ENCODE assay signal across 9 cellular contexts in genomic region chr7:94511763-94512162, GRCh38. TPM values are rescaled to one million over a fixed set of nuclear protein-coding genes. Genes with fewer than 3 reads are reported as not detected.
DNase-seq lines count a peak whose midpoint lies in the region; ATAC-seq, FAIRE-seq and TF ChIP-seq lines count a peak whose summit lies in the region.
"Had no signal": no experiment of that assay in that cellular context is flagged by ENCODE, and none has a peak within 500 bp of the region (broad histone marks: within the 10 kb centered on the region; RNA-seq: fewer than 3 reads in every experiment).

No MANE protein-coding gene starts in this region.

- ATAC-seq in GM12878 (no peak), GM18870 (IDR thresholded peaks at IDR 0.05; ENCODE audit: unreplicated experiment) (no peak), HG02884 (IDR thresholded peaks at IDR 0.05; ENCODE audit: unreplicated experiment) (no peak)
- no peak for ATAC-seq in naive thymus-derived CD4-positive, alpha-beta T cell

- H3K4me2 ChIP-seq in DOHH2 (ENCODE audit: low read length) (peak overlapping the region; percentile 99), GM12878 (ENCODE audit: control insufficient read depth, insufficient read depth) (peak overlapping the region; percentile 46; the same call in 1 of the 2 replicates)

- H3K9me2 ChIP-seq in DOHH2 (replicated peaks; ENCODE audit: control insufficient read depth, low read length), result no peaks in the 10 kb centered on the region; the same call in 1 of the 2 replicates

- POLR2A ChIA-PET in GM12878 (lab: Charles Lee), result interaction anchor here (2.9 kb wide), 1 partner anchor 146 kb away, joined by 9 read pairs; no protein-coding TSS in a partner anchor
- POLR2A ChIA-PET in naive thymus-derived CD4-positive, alpha-beta T cell (lab: Charles Lee), result no interaction called here

- H3K9me3 Mint-ChIP-seq in naive thymus-derived CD4-positive, alpha-beta T cell, result no peaks in the 10 kb centered on the region

- H3K27me3 ChIP-seq in DOHH2 (ENCODE audit: control insufficient read depth, low read length) (no peaks in the 10 kb centered on the region), GM12878 (replicated peaks in 1 of 2; ENCODE audit: control insufficient read depth in 2 of 2, insufficient read depth in 2 of 2, low read length in 1 of 2) (no peaks in the 10 kb centered on the region), left ventricle myocardium inferior (ENCODE audit: low read depth) (no peaks in the 10 kb centered on the region)
- no peaks in the 10 kb centered on the region for H3K27me3 ChIP-seq in naive thymus-derived CD4-positive, alpha-beta T cell (ENCODE audit: control insufficient read depth in 2 of 2, insufficient read depth in 2 of 2, low read length in 2 of 2)

- no peak overlapping the region for H2AFZ ChIP-seq in GM12878 (ENCODE audit: control insufficient read depth, low read depth, low read length)

- in situ Hi-C loops in GM12878 (cut with MboI), result no loop called here

- TF ChIP-seq CTCF in DOHH2 (IDR thresholded peaks at IDR 0.05; ENCODE audit: low read depth, low read length, poor library complexity, severe bottlenecking) (no peak), GM12878 (IDR thresholded peaks at IDR 0.05 in 2 of 3, conservative IDR thresholded peaks at IDR 0.05 in 1 of 3; ENCODE audit: control insufficient read depth in 2 of 3, extremely low read depth in 1 of 3, insufficient read depth in 1 of 3, low read depth in 3 of 3, low read length in 3 of 3) (no peak), left ventricle myocardium inferior (IDR thresholded peaks at IDR 0.05; ENCODE audit: borderline replicate concordance) (no peak)

- intact Hi-C loops in GM12878 (cut with micrococcal nuclease; ENCODE audit: unreplicated experiment) (loop anchor here (5.0 kb wide), 2 partner anchors 146 to 991 kb away; partner anchors contain the start of gene SGCE), left ventricle myocardium inferior (cut with micrococcal nuclease) (no loop called here)
- intact Hi-C loops in naive thymus-derived CD4-positive, alpha-beta T cell (cut with micrococcal nuclease), result loop anchor here (2.0 to 10.0 kb wide), 6 partner anchors 117 to 1677 kb away; partner anchors contain the start of genes BET1 (in 2 of the 2), CDK6 (in 1 of the 2), COL1A2 (in 1 of the 2) and PON2 (in 1 of the 2)

- H3K79me2 ChIP-seq in DOHH2 (ENCODE audit: control insufficient read depth, low read length), result peaks cover 77% of the 10 kb centered on the region
- peaks cover 33% of the 10 kb centered on the region for H3K79me2 ChIP-seq in GM12878 (ENCODE audit: control insufficient read depth, insufficient read depth, low read length)

- H4K20me1 ChIP-seq in DOHH2 (ENCODE audit: control insufficient read depth, insufficient read depth, low read depth, low read length) (no peaks in the 10 kb centered on the region), GM12878 (ENCODE audit: control insufficient read depth, insufficient read depth) (no peaks in the 10 kb centered on the region)

- BruUV-seq in GM12878 (replicated peaks; lab: Mats Ljungman, UMichigan), result no TSS peak

- TF ChIP-seq RAD21 in GM12878 (IDR thresholded peaks at IDR 0.05; ENCODE audit: insufficient read depth, low read depth, low read length), result no peak

- TF ChIP-seq EP300 in GM12878 (IDR thresholded peaks at IDR 0.05; ENCODE audit: borderline replicate concordance in 1 of 2, control insufficient read depth in 1 of 2, low read depth in 2 of 2, low read length in 2 of 2), result no peak

- H3K27ac ChIP-seq in DOHH2 (ENCODE audit: low read depth, low read length) (no peak overlapping the region), GM12878 (ENCODE audit: control insufficient read depth, insufficient read depth) (no peak overlapping the region), left ventricle myocardium inferior (replicated peaks) (no peak overlapping the region)
- H3K27ac ChIP-seq in naive thymus-derived CD4-positive, alpha-beta T cell (ENCODE audit: low read depth, low read length), result no peak overlapping the region

- H3K4me3 ChIP-seq in DOHH2 (ENCODE audit: low read length), result peak overlapping the region; percentile 82
- H3K4me3 ChIP-seq in GM12878, result peak overlapping the region; percentile 71
- no peak overlapping the region for H3K4me3 ChIP-seq in naive thymus-derived CD4-positive, alpha-beta T cell (ENCODE audit: low read length)
- H3K4me3 ChIP-seq in left ventricle myocardium inferior, result no peak overlapping the region

- H3K27me3 Mint-ChIP-seq in naive thymus-derived CD4-positive, alpha-beta T cell, result no peaks in the 10 kb centered on the region

- H3K4me3 Mint-ChIP-seq in naive thymus-derived CD4-positive, alpha-beta T cell, result peak overlapping the region in 6 of 10 donors; percentile 75 to 93 (median 80)

- H3K4me1 ChIP-seq in DOHH2 (ENCODE audit: control insufficient read depth, low read length) (peaks cover 61% of the 10 kb centered on the region), GM12878 (ENCODE audit: control insufficient read depth, insufficient read depth, low read length) (peaks cover 8% of the 10 kb centered on the region), left ventricle myocardium inferior (peaks cover 55% of the 10 kb centered on the region)
- peaks cover 17 to 27% of the 10 kb centered on the region in 2 donors for H3K4me1 ChIP-seq in naive thymus-derived CD4-positive, alpha-beta T cell (ENCODE audit: control insufficient read depth in 2 of 2, insufficient read depth in 2 of 2, low read length in 2 of 2)

- no peak for TF ChIP-seq POLR2A in GM12878 (IDR thresholded peaks at IDR 0.05; ENCODE audit: low read depth, low read length)

- H3F3A ChIP-seq in DOHH2 (ENCODE audit: control insufficient read depth, insufficient read depth), result peaks cover 16% of the 10 kb centered on the region; the same call in 1 of the 2 replicates

- peaks cover 0 to 7% (median 3%) of the 10 kb centered on the region in 5 donors for H3K36me3 Mint-ChIP-seq in naive thymus-derived CD4-positive, alpha-beta T cell

- peaks cover 28% of the 10 kb centered on the region for H3K36me3 ChIP-seq in DOHH2 (ENCODE audit: control insufficient read depth, low read length)
- no peaks in the 10 kb centered on the region for H3K36me3 ChIP-seq in GM12878 (ENCODE audit: control insufficient read depth in 2 of 2, insufficient read depth in 2 of 2, low read length in 1 of 2)
- peaks cover 0 to 3% (median 0%) of the 10 kb centered on the region in 3 experiments for H3K36me3 ChIP-seq in naive thymus-derived CD4-positive, alpha-beta T cell (ENCODE audit: control insufficient read depth in 2 of 3, insufficient read depth in 3 of 3, low read length in 3 of 3)
- H3K36me3 ChIP-seq in left ventricle myocardium inferior, result no peaks in the 10 kb centered on the region

- peaks cover 34 to 67% (median 57%) of the 10 kb centered on the region in 7 donors for H3K4me1 Mint-ChIP-seq in naive thymus-derived CD4-positive, alpha-beta T cell

- peak overlapping the region in 6 of 9 donors; percentile 36 to 93 (median 82) for H3K27ac Mint-ChIP-seq in naive thymus-derived CD4-positive, alpha-beta T cell

- peak; percentile 20 for DNase-seq in NCI-H1092 (lab: John Stamatoyannopoulos, UW)
- DNase-seq in GM12878 (ENCODE audit: low read depth, low spot score), result no peak
- DNase-seq in naive thymus-derived CD4-positive, alpha-beta T cell, result no peak
- no peak for DNase-seq in NCI-H2081 treated with DMSO at 0.1 percent for 48 hours (lab: John Stamatoyannopoulos, UW)
- no peak for DNase-seq in left ventricle myocardium inferior
- DNase-seq: NCI-H345 had no signal

- H3K9me3 ChIP-seq in DOHH2 (ENCODE audit: control insufficient read depth, insufficient read depth, low read length) (no peaks in the 10 kb centered on the region), GM12878 (replicated peaks; ENCODE audit: control insufficient read depth, insufficient read depth, low read length) (no peaks in the 10 kb centered on the region), left ventricle myocardium inferior (replicated peaks) (no peaks in the 10 kb centered on the region)
- no peaks in the 10 kb centered on the region for H3K9me3 ChIP-seq in naive thymus-derived CD4-positive, alpha-beta T cell (ENCODE audit: control insufficient read depth in 2 of 3, low read length in 3 of 3)

- no peak overlapping the region for H3K9ac ChIP-seq in GM12878 (ENCODE audit: control insufficient read depth, insufficient read depth, low read length)

- CTCF ChIA-PET in GM12878 (lab: Yijun Ruan, JAX), result interaction anchor here (2.2 kb wide), 1 partner anchor 144 kb away, joined by 4 read pairs; the partner anchor contains the start of gene SGCE
- CTCF ChIA-PET in naive thymus-derived CD4-positive, alpha-beta T cell (lab: Charles Lee), result no interaction called here

- RAD21 ChIA-PET in GM12878 (lab: Charles Lee; ENCODE audit: unreplicated experiment), result interaction anchor here (0.8 kb wide), 1 partner anchor 145 kb away, joined by 3 read pairs; no protein-coding TSS in a partner anchor

- no peak for FAIRE-seq in GM12878 (lab: Jason Lieb, UNC)

- SMC1A ChIA-PET in GM12878 (lab: Charles Lee; ENCODE audit: uncharacterized antibody, unreplicated experiment), result interaction anchor here (1.0 to 1.7 kb wide), 5 partner anchors 18 to 159 kb away, joined by 3 to 5 read pairs (median 3); no protein-coding TSS in a partner anchor

TF ChIP-seq in GM12878, 131 proteins besides CTCF, POLR2A, EP300 and RAD21 (continues in another document):
- TF ChIP-seq RCOR1 (conservative IDR thresholded peaks at IDR 0.05; ENCODE audit: low read depth, low read length) (no peak), SP1 (IDR thresholded peaks at IDR 0.05; ENCODE audit: low read depth, low read length) (no peak), RFX5 (IDR thresholded peaks at IDR 0.05; ENCODE audit: low read depth, low read length) (no peak), CEBPB (IDR thresholded peaks at IDR 0.05; ENCODE audit: borderline replicate concordance in 1 of 2, low read depth in 2 of 2, low read length in 2 of 2) (no peak)

RNA-seq across cellular contexts. Expression of gene CASD1, which starts 2.2 kb away (rescaled TPM):
- 71.6 and 76.7 TPM in 2 replicates for total RNA-seq in GM12878 (2013; cell fraction: nucleolus; rRNA removed)
- total RNA-seq in GM12878 (2014; rRNA removed) (12.6 and 15.5 TPM in 2 replicates), GM12878 (2014; rRNA removed; fragmentation: Illumina TruSeq; extraction: Trizol) (11.6 and 12.6 TPM in 2 replicates), GM12878 (2021) (11.4 and 11.8 TPM in 2 replicates), left ventricle myocardium inferior (19.2 TPM)
- polyA plus RNA-seq in GM12878 (2011; ENCODE audit: low read depth), result 2.9 TPM
- polyA plus RNA-seq in GM12878 (2011; rRNA removed) (18.6 and 32.6 TPM in 2 replicates), GM12878 (2014; fragmentation: Illumina TruSeq; extraction: Trizol) (13.0 and 16.4 TPM in 2 replicates), GM12878 (2014; fragmentation: Nextera tagmentation; extraction: Ambion mirVana) (1 to 10 TPM; 4.0 to 7.1 TPM), GM12878 (2014; rRNA removed) (6.4 and 10.0 TPM in 2 replicates), GM12878 (2016; fragmentation: Nextera tagmentation; extraction: Ambion mirVana) (1 to 10 TPM; 5.0 to 7.5 TPM)
- 4.2 and 4.7 TPM in 2 replicates for polyA plus RNA-seq in GM12878 (2011; cell fraction: cytosol; rRNA removed)
- polyA plus RNA-seq in GM12878 (2011; cell fraction: nucleus; rRNA removed), result 13.2 and 15.8 TPM in 2 replicates
- polyA plus RNA-seq in GM12878 (2012), result 5.9 and 6.3 TPM in 2 replicates
- 9.6 and 13.2 TPM in 2 replicates for polyA minus RNA-seq in GM12878 (2011; rRNA and poly(A)+ RNA removed)
- 6.3 and 17.9 TPM in 2 replicates for polyA minus RNA-seq in GM12878 (2011; cell fraction: cytosol; rRNA and poly(A)+ RNA removed)
- 24.8 and 39.3 TPM in 2 replicates for polyA minus RNA-seq in GM12878 (2011; cell fraction: nucleus; rRNA and poly(A)+ RNA removed)
- 10 to 100 TPM; 14.9 to 31.7 (median 22.0) TPM for total RNA-seq in naive thymus-derived CD4-positive, alpha-beta T cell
- polyA plus RNA-seq in naive thymus-derived CD4-positive, alpha-beta T cell, result 1 to 10 TPM; 8.6 to 9.8 TPM

Comparison
In these comparisons a context has a peak if more than half of its experiments do, and no peak if none do; other contexts are left out.
1. H3K4me3 ChIP-seq: peak in DOHH2 (single experiment) and GM12878 (single experiment); none in naive thymus-derived CD4-positive, alpha-beta T cell (single experiment) and left ventricle myocardium inferior (single experiment).